ENCODE assay signal across 15 cellular contexts in genomic region chr6:105449756-105450390, GRCh38.
"Had no signal": no experiment of that assay in that cellular context is flagged by ENCODE, and none has a peak within 500 bp of the region (broad histone marks: within the 10 kb centered on the region; RNA-seq: fewer than 3 reads in every experiment).

No MANE protein-coding gene starts in this region.

- H3K36me3 ChIP-seq: ascending aorta, colonic mucosa, tibial artery, vagina had no signal

- DNase-seq: activated CD4-positive, alpha-beta T cell treated with anti-CD3 and anti-CD28 coated beads for 1 hour; activated CD4-positive, alpha-beta T cell treated with anti-CD3 and anti-CD28 coated beads, Interleukin-2, amount 50 U/mL, for 4 hours; activated naive CD4-positive, alpha-beta T cell treated with anti-CD3 and anti-CD28 coated beads for 36 hours; activated naive CD8-positive, alpha-beta T cell treated with anti-CD3 and anti-CD28 coated beads, Interleukin-2, amount 50 U/mL, for 24 hours; central memory CD4-positive, alpha-beta T cell; colonic mucosa; hypothalamus; left ventricle myocardium superior; retina; stimulated activated CD4-positive, alpha-beta T cell treated with anti-CD3 and anti-CD28 coated beads, Interleukin-2, amount 100 ng/mL, for 48 hours; stimulated activated naive B cell treated with anti-CD40 and anti-IgM and Interleukin-4, amounts not matched to agents 10 μg/mL and 1 μg/mL and 100 μg/mL, for 72 hours; T-helper 9 cell; tibial artery had no signal

- H3K4me3 ChIP-seq: ascending aorta, colonic mucosa, tibial artery, vagina had no signal

- H3K27ac ChIP-seq: ascending aorta, colonic mucosa, tibial artery, vagina had no signal

- H3K9me3 ChIP-seq: ascending aorta, colonic mucosa, tibial artery, vagina had no signal

- H3K27me3 ChIP-seq: ascending aorta, colonic mucosa, vagina had no signal

- H3K4me1 ChIP-seq: ascending aorta, colonic mucosa, tibial artery, vagina had no signal
